8 cellular contexts compared by ENCODE assay signal in the genomic region with DNA sequence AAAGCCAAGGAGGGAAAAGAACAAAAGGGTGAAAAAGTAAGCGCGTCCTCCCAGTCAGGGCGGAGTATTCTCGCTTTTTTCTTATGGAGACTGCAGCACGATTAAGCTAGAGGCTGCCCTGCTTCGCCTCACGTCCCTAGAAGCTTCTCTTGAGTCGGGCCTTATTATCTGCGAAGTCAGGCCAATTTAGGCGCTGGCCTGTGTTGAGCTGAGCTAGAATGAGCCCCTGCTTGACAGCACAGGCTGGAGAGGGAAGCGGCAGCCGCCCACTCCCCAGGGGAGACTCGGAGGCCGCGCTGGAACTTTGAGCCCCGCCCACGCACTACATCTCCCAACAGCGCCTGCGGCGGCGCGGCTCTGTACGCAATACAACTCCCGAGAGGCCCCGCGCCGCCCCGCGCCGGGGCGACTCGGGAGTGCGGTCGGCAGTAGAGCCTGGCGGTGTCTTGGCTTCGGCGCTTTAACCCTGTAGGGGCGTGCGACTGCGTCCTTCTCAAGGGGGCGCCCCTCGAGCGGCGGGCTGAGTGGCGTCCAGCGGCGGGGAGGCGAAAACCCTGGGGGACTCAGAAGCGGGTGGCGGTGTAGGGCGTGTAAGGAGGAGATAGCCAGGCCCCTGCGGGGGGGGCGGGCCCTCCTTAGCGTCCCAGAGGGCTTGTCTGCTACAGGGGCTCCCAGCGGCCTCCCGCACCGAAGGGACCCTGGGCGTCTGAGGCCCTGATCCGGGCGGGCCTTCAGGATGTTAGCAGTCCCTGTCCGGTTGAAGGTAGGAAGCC. TPM values are rescaled to one million over a fixed set of nuclear protein-coding genes. Genes with fewer than 3 reads are reported as not detected.
A peak's percentile ranks its signal among the peaks of the same experiment; 100 is the strongest.
DNase-seq lines count a peak whose midpoint lies in the region; ATAC-seq and TF ChIP-seq lines count a peak whose summit lies in the region.

No MANE protein-coding gene starts in this region.

- TF ChIP-seq POLR2A in heart left ventricle (IDR thresholded peaks at IDR 0.05) (peak; percentile 21 to 92), upper lobe of left lung (IDR thresholded peaks at IDR 0.05) (peak in 2 of 4 donors; percentile 90 to 93)

- no peak for TF ChIP-seq EP300 in upper lobe of left lung (IDR thresholded peaks at IDR 0.05)

- H3K9me3 ChIP-seq in adipocyte (ENCODE audit: control insufficient read depth, low read length), result peaks cover 12% of the 10 kb centered on the region
- H3K9me3 ChIP-seq in heart left ventricle, result peaks cover 0 to 31% (median 11%) of the 10 kb centered on the region in 12 donors
- peaks cover 4 to 11% (median 6%) of the 10 kb centered on the region in 4 donors for H3K9me3 ChIP-seq in upper lobe of left lung

- H3K36me3 ChIP-seq in adipocyte (ENCODE audit: control insufficient read depth, insufficient read depth, low read length, severe bottlenecking) (peaks cover 36% of the 10 kb centered on the region), heart left ventricle (peaks cover 2 to 41% (median 32%) of the 10 kb centered on the region in 9 donors), upper lobe of left lung (peaks cover 0 to 28% (median 9%) of the 10 kb centered on the region in 4 donors)

- intact Hi-C loops in heart left ventricle (cut with DNase I) (loop anchor here in 8 of 10 donors (1.0 to 10.0 kb wide), 9 partner anchors 24 to 116 kb away; partner anchors contain the start of genes HNRNPR (in 6 of the 8) and ASAP3 (in 2 of the 8)), posterior vena cava (cut with DNase I) (no loop called here)

- H3K4me3 ChIP-seq in GM12875 (ENCODE audit: low read depth, low read length), result peak overlapping the region; percentile 84
- peak overlapping the region; percentile 99 for H3K4me3 ChIP-seq in adipocyte (ENCODE audit: low read length)
- H3K4me3 ChIP-seq in heart left ventricle, result peak overlapping the region; percentile 66 to 100 (median 87)
- peak overlapping the region; percentile 76 to 86 (median 82) for H3K4me3 ChIP-seq in upper lobe of left lung

- peaks cover 55% of the 10 kb centered on the region for H3K4me1 ChIP-seq in adipocyte (ENCODE audit: control insufficient read depth, insufficient read depth, low read length)
- peaks cover 17 to 52% (median 40%) of the 10 kb centered on the region in 12 donors for H3K4me1 ChIP-seq in heart left ventricle
- H3K4me1 ChIP-seq in upper lobe of left lung, result peaks cover 34 to 46% (median 36%) of the 10 kb centered on the region in 4 donors

- 0 to 1% (median 0%) methylated on average over 10 to 61 of the region's 61 CpGs for WGBS in heart left ventricle, 4 donors
- 0% methylated on average over 19 to 57 of the region's 61 CpGs for WGBS in upper lobe of left lung, 2 donors

- H3K9ac ChIP-seq in adipocyte (ENCODE audit: low read length), result peak overlapping the region; percentile 97

- ATAC-seq in HG02678 (IDR thresholded peaks at IDR 0.05; ENCODE audit: unreplicated experiment) (peak; percentile 66), heart left ventricle (peak; percentile 84 to 90 (median 87)), upper lobe of left lung (ENCODE audit: low FRiP score in 2 of 2) (peak; percentile 94 to 96)

- H3K27me3 ChIP-seq in adipocyte (replicated peaks; ENCODE audit: control insufficient read depth, insufficient read depth, low read length) (no peaks in the 10 kb centered on the region), heart left ventricle (no peaks in the 10 kb centered on the region), upper lobe of left lung (no peaks in the 10 kb centered on the region)

- DNase-seq in NCI-H1105 treated with DMSO at 0.1 percent for 48 hours (lab: John Stamatoyannopoulos, UW), result peak; percentile 91
- peak; percentile 27 to 55 for DNase-seq in SW 1271 (lab: John Stamatoyannopoulos, UW)
- peak; percentile 98 for DNase-seq in adipocyte (ENCODE audit: low read depth)
- DNase-seq in heart left ventricle, result peak; percentile 92 to 97 (median 94)
- DNase-seq in posterior vena cava (ENCODE audit: low spot score), result peak; percentile 97
- peak; percentile 94 to 97 for DNase-seq in upper lobe of left lung

- H3K27ac ChIP-seq in heart left ventricle (peak overlapping the region; percentile 94 to 100 (median 98)), upper lobe of left lung (peak overlapping the region; percentile 92 to 98 (median 97))

- TF ChIP-seq CTCF in GM12875 (IDR thresholded peaks at IDR 0.05; ENCODE audit: borderline replicate concordance, insufficient read depth, low read depth, low read length), result no peak
- TF ChIP-seq CTCF in heart left ventricle (IDR thresholded peaks at IDR 0.05), result peak in 6 of 12 donors; percentile 7 to 37 (median 20)
- TF ChIP-seq CTCF in upper lobe of left lung (IDR thresholded peaks at IDR 0.05), result peak in 3 of 6 experiments; percentile 9 to 35 (median 23)

RNA-seq across cellular contexts. Expression of gene ZNF436, which starts 0.9 kb away (rescaled TPM):
- total RNA-seq in heart left ventricle, result 10 to 100 TPM in 6 of 9 donors, 1 to 10 TPM in 3; 8.1 to 29.8 (median 14.2) TPM
- 1 to 10 TPM; 3.1 to 4.9 TPM for polyA plus RNA-seq in heart left ventricle
- 10 to 100 TPM; 13.1 to 18.4 TPM for total RNA-seq in posterior vena cava
- 10 to 100 TPM in 2 of 6 donors, 1 to 10 TPM in 4; 5.5 to 11.3 (median 8.2) TPM for total RNA-seq in upper lobe of left lung

RNA-seq across cellular contexts. Expression of gene HNRNPR, which starts 24.7 kb away (rescaled TPM):
- 10 to 100 TPM; 38.0 to 83.5 (median 69.2) TPM for total RNA-seq in heart left ventricle
- polyA plus RNA-seq in heart left ventricle, result 10 to 100 TPM; 39.8 to 96.1 TPM
- total RNA-seq in posterior vena cava, result 100 to 1,000 TPM in 1 of 2 donors, 10 to 100 TPM in 1; 95.1 to 117 TPM
- 10 to 100 TPM; 43.9 to 97.7 (median 73.5) TPM for total RNA-seq in upper lobe of left lung

RNA-seq across cellular contexts. Expression of gene TCEA3, which starts 55.8 kb away (rescaled TPM):
- total RNA-seq in heart left ventricle (10 to 100 TPM; 40.1 to 87.3 (median 59.1) TPM), posterior vena cava (10 to 100 TPM; 20.4 to 23.0 TPM), upper lobe of left lung (100 to 1,000 TPM in 1 of 6 donors, 10 to 100 TPM in 5; 32.5 to 141 (median 42.9) TPM)
- 10 to 100 TPM; 21.5 to 55.5 TPM for polyA plus RNA-seq in heart left ventricle

Comparison
In these comparisons a context has a peak if more than half of its experiments do, and no peak if none do; other contexts are left out.
1. Peak in every context shown above with its lines: DNase-seq, ATAC-seq, H3K4me3 ChIP-seq and H3K27ac ChIP-seq.
2. DNase-seq: peak in every context shown above with its lines; median percentile 98 in adipocyte; 97 in posterior vena cava; 96 in upper lobe of left lung; 94 in heart left ventricle; 91 in NCI-H1105 treated with DMSO at 0.1 percent for 48 hours; 41 in SW 1271.
3. intact Hi-C loops: an anchor here in heart left ventricle (1.0 to 10.0 kb wide); none called in posterior vena cava.